In genomic region chr3:112514527-112515128, GRCh38 we compare ENCODE assay signal across 1 cellular context.
TF ChIP-seq lines count a peak whose summit lies in the region.

No MANE protein-coding gene starts in this region.

TF ChIP-seq in GM23338, 12 proteins besides CTCF, POLR2A, EP300 and RAD21 (continued from another document):
- no peak for TF ChIP-seq REST (IDR thresholded peaks at IDR 0.05; ENCODE audit: unreplicated experiment)
- TF ChIP-seq ZNF331 (CRISPR knock-in tag; IDR thresholded peaks at IDR 0.05; ENCODE audit: low read depth): no peak
- no peak for TF ChIP-seq JUNB (IDR thresholded peaks at IDR 0.05; ENCODE audit: unreplicated experiment)
- no peak for TF ChIP-seq ETS1 (IDR thresholded peaks at IDR 0.05)
- TF ChIP-seq NANOG (IDR thresholded peaks at IDR 0.05; ENCODE audit: borderline replicate concordance): no peak
- no peak for TF ChIP-seq EZH2phosphoT487 (IDR thresholded peaks at IDR 0.05; ENCODE audit: unreplicated experiment)
- TF ChIP-seq ZNF114 (CRISPR knock-in tag; IDR thresholded peaks at IDR 0.05): no peak
